ENCODE assay signal across 2 cellular contexts in genomic region chr1:111471538-111471937, GRCh38.
TF ChIP-seq lines count a peak whose summit lies in the region.

No MANE protein-coding gene starts in this region.

TF ChIP-seq in liver, 16 proteins besides CTCF, POLR2A, EP300 and RAD21:
- TF ChIP-seq MAX (IDR thresholded peaks at IDR 0.05) (no peak), JUND (IDR thresholded peaks at IDR 0.05) (no peak), GABPA (IDR thresholded peaks at IDR 0.05 in 1 of 2, conservative IDR thresholded peaks at IDR 0.05 in 1 of 2) (no peak), EGR1 (IDR thresholded peaks at IDR 0.05; ENCODE audit: low read depth in 2 of 2) (no peak)

TF ChIP-seq in K562, 482 proteins besides CTCF, POLR2A, EP300 and RAD21:
- TF ChIP-seq XRCC4 (IDR thresholded peaks at IDR 0.05; ENCODE audit: extremely low read depth, insufficient read depth, insufficient read length), result no peak
- no peak for TF ChIP-seq TAF15 (IDR thresholded peaks at IDR 0.05; ENCODE audit: low read depth, low read length)
- TF ChIP-seq KDM1A (IDR thresholded peaks at IDR 0.05), result no peak
- TF ChIP-seq THRAP3 (IDR thresholded peaks at IDR 0.05; ENCODE audit: borderline replicate concordance), result no peak
- TF ChIP-seq MAZ (CRISPR knock-in tag; conservative IDR thresholded peaks at IDR 0.05 in 1 of 2, IDR thresholded peaks at IDR 0.05 in 1 of 2), result no peak
- peak; percentile 75 for TF ChIP-seq ZNF24 (IDR thresholded peaks at IDR 0.05)
